Comparison of ENCODE assay signal across 9 cellular contexts in the genomic region with DNA sequence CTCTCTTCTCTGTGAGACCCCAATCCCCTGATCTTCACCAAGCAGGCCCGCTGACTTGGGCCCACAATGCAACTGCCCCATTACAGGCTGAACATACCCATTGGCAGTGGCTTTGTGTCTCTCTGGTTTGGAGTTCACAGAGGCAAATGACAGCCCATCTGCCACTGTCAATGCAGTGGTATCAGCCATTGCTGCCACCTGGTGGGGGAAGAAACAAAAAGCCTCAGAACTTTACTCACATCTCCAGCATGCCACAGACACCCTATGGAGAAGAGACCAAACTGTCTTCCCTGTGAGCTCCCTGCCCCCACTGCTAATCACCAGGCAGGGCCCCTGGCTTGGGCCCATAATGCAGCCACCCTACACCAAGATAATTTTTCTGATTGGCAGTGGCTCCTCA.
DNase-seq lines count a peak whose midpoint lies in the region; ATAC-seq and TF ChIP-seq lines count a peak whose summit lies in the region.
"Had no signal": no experiment of that assay in that cellular context is flagged by ENCODE, and none has a peak within 500 bp of the region (broad histone marks: within the 10 kb centered on the region; RNA-seq: fewer than 3 reads in every experiment).

No MANE protein-coding gene starts in this region.

- no peak for ATAC-seq in GM18519 (IDR thresholded peaks at IDR 0.05; ENCODE audit: low FRiP score, unreplicated experiment)

- H2BK120ac ChIP-seq in mesendoderm (ENCODE audit: low read depth, low read length), result no peak overlapping the region

- intact Hi-C loops in activated CD4-positive, alpha-beta T cell treated with anti-CD3 and anti-CD28 coated beads, Interleukin-2, amount 10 ng/mL, durations not matched to agents 24 days and 14 days (cut with micrococcal nuclease), result no loop called here

- WGBS in mesendoderm (ENCODE audit: extremely low coverage, insufficient coverage, low lambda C conversion rate), result no CpG with 5 or more reads among the region's 1 CpG

- no peak overlapping the region for H3K27ac Mint-ChIP-seq in activated CD4-positive, alpha-beta T cell treated with anti-CD3 and anti-CD28 coated beads, Interleukin-2, amount 10 ng/mL, durations not matched to agents 24 days and 14 days

- no peaks in the 10 kb centered on the region for H3K36me3 Mint-ChIP-seq in activated CD4-positive, alpha-beta T cell treated with anti-CD3 and anti-CD28 coated beads, Interleukin-2, amount 10 ng/mL, durations not matched to agents 24 days and 14 days (ENCODE audit: low read depth)

- no peak for TF ChIP-seq EP300 in Ishikawa (IDR thresholded peaks at IDR 0.05; ENCODE audit: borderline replicate concordance)

- peaks cover 7% of the 10 kb centered on the region for H3K4me1 Mint-ChIP-seq in activated CD4-positive, alpha-beta T cell treated with anti-CD3 and anti-CD28 coated beads, Interleukin-2, amount 10 ng/mL, durations not matched to agents 24 days and 14 days

- H3K9me3 Mint-ChIP-seq in activated CD4-positive, alpha-beta T cell treated with anti-CD3 and anti-CD28 coated beads, Interleukin-2, amount 10 ng/mL, durations not matched to agents 24 days and 14 days, result no peaks in the 10 kb centered on the region

- DNase-seq in NCI-H1436 (lab: John Stamatoyannopoulos, UW) (peak; percentile 63), NCI-H1436 treated with DMSO at 0.1 percent for 48 hours (lab: John Stamatoyannopoulos, UW) (no peak), mesendoderm (peak; percentile 83), NCI-H187 (lab: John Stamatoyannopoulos, UW) (no peak), H4 (ENCODE audit: low spot score) (no peak)
- DNase-seq in activated CD4-positive, alpha-beta T cell treated with anti-CD3 and anti-CD28 coated beads, Interleukin-2, amount 10 ng/mL, durations not matched to agents 24 days and 14 days, result peak; percentile 69

- H3K4ac ChIP-seq in mesendoderm (ENCODE audit: low read depth, low read length), result no peak overlapping the region

- H3K36me3 ChIP-seq in mesendoderm (ENCODE audit: control insufficient read depth, insufficient read depth, low read length), result no peaks in the 10 kb centered on the region

- H4K8ac ChIP-seq in mesendoderm (ENCODE audit: low read depth, low read length), result no peak overlapping the region

- H4K5ac ChIP-seq in mesendoderm (ENCODE audit: low read length), result no peak overlapping the region

- H3K23ac ChIP-seq in mesendoderm (ENCODE audit: low read length), result no peak overlapping the region

- no peaks in the 10 kb centered on the region for H3K4me1 ChIP-seq in mesendoderm (ENCODE audit: control insufficient read depth, low read depth, low read length)

- H3K27me3 Mint-ChIP-seq in activated CD4-positive, alpha-beta T cell treated with anti-CD3 and anti-CD28 coated beads, Interleukin-2, amount 10 ng/mL, durations not matched to agents 24 days and 14 days, result no peaks in the 10 kb centered on the region

- no peak overlapping the region for H3K27ac ChIP-seq in mesendoderm (ENCODE audit: low read depth, low read length)
- H3K27ac ChIP-seq: epithelial cell of prostate had no signal

- H3K4me2 ChIP-seq in mesendoderm (ENCODE audit: low read length), result no peak overlapping the region

- no peak overlapping the region for H3K4me3 ChIP-seq in mesendoderm (ENCODE audit: low read length)

- no peaks in the 10 kb centered on the region for H3K79me2 ChIP-seq in mesendoderm (ENCODE audit: control insufficient read depth, insufficient read depth, low read length)

- no peak overlapping the region for H3K4me3 Mint-ChIP-seq in activated CD4-positive, alpha-beta T cell treated with anti-CD3 and anti-CD28 coated beads, Interleukin-2, amount 10 ng/mL, durations not matched to agents 24 days and 14 days

- H3K79me1 ChIP-seq in mesendoderm (ENCODE audit: low read length), result no peaks in the 10 kb centered on the region

- no peaks in the 10 kb centered on the region for H3K27me3 ChIP-seq in mesendoderm (ENCODE audit: insufficient read depth, low read length, poor library complexity)

- H3K18ac ChIP-seq in mesendoderm (ENCODE audit: low read length), result peak overlapping the region; percentile 68

- H2BK15ac ChIP-seq in mesendoderm (replicated peaks; ENCODE audit: low read depth), result peak overlapping the region; percentile 92

- H2BK5ac ChIP-seq in mesendoderm (ENCODE audit: low read length), result no peak overlapping the region

- TF ChIP-seq RAD21 in Ishikawa (IDR thresholded peaks at IDR 0.05; ENCODE audit: low read depth), result peak; percentile 15; the same call in 1 of the 2 replicates

- H3K9ac ChIP-seq in mesendoderm (ENCODE audit: low read length), result no peak overlapping the region

- H2AK5ac ChIP-seq in mesendoderm (ENCODE audit: low read length), result no peak overlapping the region

- H3K56ac ChIP-seq in mesendoderm (ENCODE audit: low read length), result peak overlapping the region; percentile 15

TF ChIP-seq in Ishikawa, 13 proteins besides CTCF, POLR2A, EP300 and RAD21:
- TF ChIP-seq NFIC (IDR thresholded peaks at IDR 0.05) (no peak), CEBPB (IDR thresholded peaks at IDR 0.05) (no peak), TCF12 (IDR thresholded peaks at IDR 0.05; ENCODE audit: low read depth) (no peak), YY1 (IDR thresholded peaks at IDR 0.05; ENCODE audit: low read depth) (no peak), CREB1 (IDR thresholded peaks at IDR 0.05; ENCODE audit: low read depth) (no peak), REST (IDR thresholded peaks at IDR 0.05; ENCODE audit: low read depth) (no peak), TEAD4 (IDR thresholded peaks at IDR 0.05) (no peak), FOXM1 (IDR thresholded peaks at IDR 0.05; ENCODE audit: borderline replicate concordance, low read depth) (no peak)
- TF ChIP-seq, protein P1, sequence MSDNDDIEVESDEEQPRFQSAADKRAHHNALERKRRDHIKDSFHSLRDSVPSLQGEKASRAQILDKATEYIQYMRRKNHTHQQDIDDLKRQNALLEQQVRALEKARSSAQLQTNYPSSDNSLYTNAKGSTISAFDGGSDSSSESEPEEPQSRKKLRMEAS (IDR thresholded peaks at IDR 0.05), result no peak

Comparison
In these comparisons a context has a peak if more than half of its experiments do, and no peak if none do; other contexts are left out.
1. DNase-seq: peak in NCI-H1436 (single experiment), activated CD4-positive, alpha-beta T cell treated with anti-CD3 and anti-CD28 coated beads, Interleukin-2, amount 10 ng/mL, durations not matched to agents 24 days and 14 days (single experiment) and mesendoderm (single experiment); none in NCI-H1436 treated with DMSO at 0.1 percent for 48 hours (single experiment), NCI-H187 (0 of 2) and H4 (single experiment).